Comparison of ENCODE assay signal across 8 cellular contexts in genomic region chr3:104291878-104292277, GRCh38.
DNase-seq lines count a peak whose midpoint lies in the region; ATAC-seq, FAIRE-seq and TF ChIP-seq lines count a peak whose summit lies in the region.

No MANE protein-coding gene starts in this region.

- POLR2A ChIA-PET in A673 (lab: Charles Lee; ENCODE audit: low non-redundant PET), result no interaction called here

- H3K4me3 Mint-ChIP-seq in activated T-helper 1 cell treated with anti-CD3 and anti-CD28 coated beads, Interleukin-12 subunit alpha, Interleukin-12 subunit beta, Interleukin-2, Interleukin-4 antibody, amounts not matched to agents 30 ng/mL and 10 ng/mL and 1 ng/mL, durations not matched to agents 14 hours and 24 hours and 36 hours, result peak overlapping the region; percentile 13

- H3K4me2 ChIP-seq in parathyroid adenoma (ENCODE audit: low read length), result peak overlapping the region; percentile 44

- H3K4me3 ChIP-seq in parathyroid adenoma (ENCODE audit: low read depth, low read length) (peak overlapping the region; percentile 32), A673 (ENCODE audit: low read depth, low read length, poor library complexity, severe bottlenecking) (no peak overlapping the region)

- ATAC-seq in GM19324 (IDR thresholded peaks at IDR 0.05; ENCODE audit: low FRiP score, unreplicated experiment) (peak; percentile 40), HG03064 (IDR thresholded peaks at IDR 0.05; ENCODE audit: low read depth, unreplicated experiment) (peak; percentile 25)

- H3K27me3 ChIP-seq in parathyroid adenoma (ENCODE audit: control insufficient read depth, insufficient read depth, low read length) (no peaks in the 10 kb centered on the region), A673 (replicated peaks; ENCODE audit: insufficient read depth, low read depth, low read length, poor library complexity) (no peaks in the 10 kb centered on the region)

- peaks cover 2% of the 10 kb centered on the region for H3K36me3 Mint-ChIP-seq in activated T-helper 1 cell treated with anti-CD3 and anti-CD28 coated beads, Interleukin-12 subunit alpha, Interleukin-12 subunit beta, Interleukin-2, Interleukin-4 antibody, amounts not matched to agents 30 ng/mL and 10 ng/mL and 1 ng/mL, durations not matched to agents 14 hours and 24 hours and 36 hours (ENCODE audit: low read depth)

- CTCF ChIA-PET in A673 (lab: Charles Lee), result no interaction called here

- H3K4me1 Mint-ChIP-seq in activated T-helper 1 cell treated with anti-CD3 and anti-CD28 coated beads, Interleukin-12 subunit alpha, Interleukin-12 subunit beta, Interleukin-2, Interleukin-4 antibody, amounts not matched to agents 30 ng/mL and 10 ng/mL and 1 ng/mL, durations not matched to agents 14 hours and 24 hours and 36 hours (ENCODE audit: low read depth), result peaks cover 15% of the 10 kb centered on the region

- no peaks in the 10 kb centered on the region for H3K36me3 ChIP-seq in parathyroid adenoma (ENCODE audit: control insufficient read depth, insufficient read depth, low read length)
- H3K36me3 ChIP-seq in A673 (ENCODE audit: insufficient read depth, low read length, poor library complexity, severe bottlenecking), result no peaks in the 10 kb centered on the region

- H3K27me3 Mint-ChIP-seq in activated T-helper 1 cell treated with anti-CD3 and anti-CD28 coated beads, Interleukin-12 subunit alpha, Interleukin-12 subunit beta, Interleukin-2, Interleukin-4 antibody, amounts not matched to agents 30 ng/mL and 10 ng/mL and 1 ng/mL, durations not matched to agents 14 hours and 24 hours and 36 hours (ENCODE audit: insufficient read depth), result no peaks in the 10 kb centered on the region

- TF ChIP-seq CTCF in parathyroid adenoma (IDR thresholded peaks at IDR 0.05), result no peak
- TF ChIP-seq CTCF in A673 (conservative IDR thresholded peaks at IDR 0.05; ENCODE audit: low read depth, low read length), result no peak

- DNase-seq in activated T-helper 1 cell treated with anti-CD3 and anti-CD28 coated beads, Interleukin-12 subunit alpha, Interleukin-12 subunit beta, Interleukin-2, Interleukin-4 antibody, amounts not matched to agents 30 ng/mL and 10 ng/mL and 1 ng/mL, durations not matched to agents 14 hours and 24 hours and 36 hours (ENCODE audit: low spot score), result no peak
- DNase-seq in frontal cortex (ENCODE audit: low spot score in 2 of 2), result no peak
- no peak for DNase-seq in A673 (ENCODE audit: low spot score)
- DNase-seq in SKM-1 treated with dmso at 0.1 percent for 144 hours (lab: John Stamatoyannopoulos, UW; ENCODE audit: unreplicated experiment), result no peak
- DNase-seq in DMS153 treated with DMSO at 0.1 percent for 48 hours (lab: John Stamatoyannopoulos, UW; ENCODE audit: unreplicated experiment), result no peak

- no peak overlapping the region for H3K9ac ChIP-seq in parathyroid adenoma

- H3K4me1 ChIP-seq in parathyroid adenoma (peaks cover 4% of the 10 kb centered on the region), A673 (ENCODE audit: insufficient read depth, low read length, poor library complexity, severe bottlenecking) (no peaks in the 10 kb centered on the region)

- no peak overlapping the region for H3K27ac Mint-ChIP-seq in activated T-helper 1 cell treated with anti-CD3 and anti-CD28 coated beads, Interleukin-12 subunit alpha, Interleukin-12 subunit beta, Interleukin-2, Interleukin-4 antibody, amounts not matched to agents 30 ng/mL and 10 ng/mL and 1 ng/mL, durations not matched to agents 14 hours and 24 hours and 36 hours

- H2AFZ ChIP-seq in parathyroid adenoma, result peak overlapping the region; percentile 54

- no peak for FAIRE-seq in frontal cortex (lab: Jason Lieb, UNC)

- H3K9me3 Mint-ChIP-seq in activated T-helper 1 cell treated with anti-CD3 and anti-CD28 coated beads, Interleukin-12 subunit alpha, Interleukin-12 subunit beta, Interleukin-2, Interleukin-4 antibody, amounts not matched to agents 30 ng/mL and 10 ng/mL and 1 ng/mL, durations not matched to agents 14 hours and 24 hours and 36 hours, result no peaks in the 10 kb centered on the region

- BruUV-seq in A673 (replicated peaks; lab: Mats Ljungman, UMichigan), result no TSS peak

- H3K79me2 ChIP-seq in parathyroid adenoma, result no peaks in the 10 kb centered on the region

- H3K9me3 ChIP-seq in parathyroid adenoma (ENCODE audit: control insufficient read depth, low read length) (no peaks in the 10 kb centered on the region), A673 (ENCODE audit: low read depth, low read length, poor library complexity, severe bottlenecking) (no peaks in the 10 kb centered on the region)

- intact Hi-C loops in activated T-helper 1 cell treated with anti-CD3 and anti-CD28 coated beads, Interleukin-12 subunit alpha, Interleukin-12 subunit beta, Interleukin-2, Interleukin-4 antibody, amounts not matched to agents 30 ng/mL and 10 ng/mL and 1 ng/mL, durations not matched to agents 14 hours and 24 hours and 36 hours (cut with micrococcal nuclease), result no loop called here
- intact Hi-C loops in A673 (cut with micrococcal nuclease; ENCODE audit: unreplicated experiment), result no loop called here

- H3K27ac ChIP-seq in parathyroid adenoma (no peak overlapping the region), A673 (ENCODE audit: low read depth, low read length, poor library complexity, severe bottlenecking) (no peak overlapping the region)
